ENCODE assay signal across 14 cellular contexts in genomic region chr7:16492513-16493062, GRCh38. TPM values are rescaled to one million over a fixed set of nuclear protein-coding genes. Genes with fewer than 3 reads are reported as not detected.
DNase-seq lines count a peak whose midpoint lies in the region; ATAC-seq and TF ChIP-seq lines count a peak whose summit lies in the region.
"Had no signal": no experiment of that assay in that cellular context is flagged by ENCODE, and none has a peak within 500 bp of the region (broad histone marks: within the 10 kb centered on the region; RNA-seq: fewer than 3 reads in every experiment).

No MANE protein-coding gene starts in this region.

- H3K27me3 ChIP-seq in left lung (no peaks in the 10 kb centered on the region), adrenal gland (no peaks in the 10 kb centered on the region)
- H3K27me3 ChIP-seq: neutrophil had no signal

- 35 to 41% (median 39%) methylated on average over 3 of the region's 3 CpGs for whole genome bisulfite sequencing in adrenal gland, 4 donors

- peak; percentile 68 to 85 for ATAC-seq in natural killer cell treated with Interleukin-12 subunit alpha and Interleukin-12 subunit beta and Interleukin-15 and Interleukin-18, amount 100 ng/mL, for 72 hours
- ATAC-seq in left lung (no peak), GM19328 (IDR thresholded peaks at IDR 0.05; ENCODE audit: unreplicated experiment) (no peak), HG03469 (IDR thresholded peaks at IDR 0.05; ENCODE audit: unreplicated experiment) (no peak)

- no peak for TF ChIP-seq POLR2A in adrenal gland (IDR thresholded peaks at IDR 0.05)

- peaks cover 7% of the 10 kb centered on the region for H3K4me1 Mint-ChIP-seq in chondrocyte (ENCODE audit: low read depth)
- H3K4me1 Mint-ChIP-seq in natural killer cell treated with Interleukin-12 subunit alpha and Interleukin-12 subunit beta and Interleukin-15 and Interleukin-18, amount 100 ng/mL, for 72 hours (ENCODE audit: low read depth in 2 of 2), result peaks cover 7% of the 10 kb centered on the region in 2 donors
- H3K4me1 Mint-ChIP-seq: activated naive CD4-positive, alpha-beta T cell treated with anti-CD3 and anti-CD28 coated beads, Interleukin-2, amount 50 U/mL, for 24 hours had no signal

- H3K36me3 Mint-ChIP-seq in chondrocyte (ENCODE audit: low read depth), result no peaks in the 10 kb centered on the region
- H3K36me3 Mint-ChIP-seq in natural killer cell treated with Interleukin-12 subunit alpha and Interleukin-12 subunit beta and Interleukin-15 and Interleukin-18, amount 100 ng/mL, for 72 hours, result no peaks in the 10 kb centered on the region
- H3K36me3 Mint-ChIP-seq: activated naive CD4-positive, alpha-beta T cell treated with anti-CD3 and anti-CD28 coated beads, Interleukin-2, amount 50 U/mL, for 24 hours had no signal

- no peaks in the 10 kb centered on the region for H3K9me3 Mint-ChIP-seq in chondrocyte (ENCODE audit: low read depth)
- no peaks in the 10 kb centered on the region for H3K9me3 Mint-ChIP-seq in natural killer cell treated with Interleukin-12 subunit alpha and Interleukin-12 subunit beta and Interleukin-15 and Interleukin-18, amount 100 ng/mL, for 72 hours
- H3K9me3 Mint-ChIP-seq: activated naive CD4-positive, alpha-beta T cell treated with anti-CD3 and anti-CD28 coated beads, Interleukin-2, amount 50 U/mL, for 24 hours; stimulated activated naive CD8-positive, alpha-beta T cell treated with anti-CD3 and anti-CD28 coated beads, Interleukin-15, Interleukin-2, amounts not matched to agents 100 ng/mL and 50 ng/mL, for 24 hours had no signal

- no peaks in the 10 kb centered on the region for H3K4me1 ChIP-seq in left lung
- no peaks in the 10 kb centered on the region for H3K4me1 ChIP-seq in adrenal gland (replicated peaks in 1 of 2)

- H3K4me3 Mint-ChIP-seq in chondrocyte (ENCODE audit: unreplicated experiment), result no peak overlapping the region
- peak overlapping the region; percentile 60 for H3K4me3 Mint-ChIP-seq in natural killer cell treated with Interleukin-12 subunit alpha and Interleukin-12 subunit beta and Interleukin-15 and Interleukin-18, amount 100 ng/mL, for 72 hours
- H3K4me3 Mint-ChIP-seq: activated naive CD4-positive, alpha-beta T cell treated with anti-CD3 and anti-CD28 coated beads, Interleukin-2, amount 50 U/mL, for 24 hours; stimulated activated naive CD8-positive, alpha-beta T cell treated with anti-CD3 and anti-CD28 coated beads, Interleukin-15, Interleukin-2, amounts not matched to agents 100 ng/mL and 50 ng/mL, for 24 hours had no signal

- intact Hi-C loops in left lung (cut with DNase I) (no loop called here), adrenal gland (cut with DNase I) (no loop called here)

- H3K27me3 Mint-ChIP-seq in chondrocyte (ENCODE audit: low read depth), result no peaks in the 10 kb centered on the region
- H3K27me3 Mint-ChIP-seq in natural killer cell treated with Interleukin-12 subunit alpha and Interleukin-12 subunit beta and Interleukin-15 and Interleukin-18, amount 100 ng/mL, for 72 hours, result peaks cover 2 to 9% of the 10 kb centered on the region in 2 donors
- H3K27me3 Mint-ChIP-seq: stimulated activated naive CD8-positive, alpha-beta T cell treated with anti-CD3 and anti-CD28 coated beads, Interleukin-15, Interleukin-2, amounts not matched to agents 100 ng/mL and 50 ng/mL, for 24 hours had no signal

- TF ChIP-seq CTCF in chondrocyte (IDR thresholded peaks at IDR 0.05) (no peak), left lung (IDR thresholded peaks at IDR 0.05) (no peak), adrenal gland (IDR thresholded peaks at IDR 0.05) (no peak)

- no peaks in the 10 kb centered on the region for H3K36me3 ChIP-seq in left lung
- H3K36me3 ChIP-seq in adrenal gland (replicated peaks in 1 of 2), result no peaks in the 10 kb centered on the region
- H3K36me3 ChIP-seq: neutrophil had no signal

- H3K4me3 ChIP-seq in left lung, result no peak overlapping the region
- H3K4me3 ChIP-seq in adrenal gland, result no peak overlapping the region

- H3K27ac Mint-ChIP-seq in chondrocyte (ENCODE audit: unreplicated experiment), result peak overlapping the region; percentile 38
- H3K27ac Mint-ChIP-seq in natural killer cell treated with Interleukin-12 subunit alpha and Interleukin-12 subunit beta and Interleukin-15 and Interleukin-18, amount 100 ng/mL, for 72 hours, result no peak overlapping the region
- H3K27ac Mint-ChIP-seq: activated naive CD4-positive, alpha-beta T cell treated with anti-CD3 and anti-CD28 coated beads, Interleukin-2, amount 50 U/mL, for 24 hours; stimulated activated naive CD8-positive, alpha-beta T cell treated with anti-CD3 and anti-CD28 coated beads, Interleukin-15, Interleukin-2, amounts not matched to agents 100 ng/mL and 50 ng/mL, for 24 hours had no signal

- H3K9me3 ChIP-seq in left lung (no peaks in the 10 kb centered on the region), adrenal gland (replicated peaks in 1 of 3) (no peaks in the 10 kb centered on the region)
- H3K9me3 ChIP-seq: neutrophil had no signal

- DNase-seq in ELR (ENCODE audit: low read depth) (peak; percentile 39), NCI-H526 (lab: John Stamatoyannopoulos, UW) (peak; percentile 77 to 86), chondrocyte (ENCODE audit: low spot score) (no peak), left lung (no peak), adrenal gland (no peak)
- DNase-seq in natural killer cell treated with Interleukin-12 subunit alpha and Interleukin-12 subunit beta and Interleukin-15 and Interleukin-18, amount 100 ng/mL, for 72 hours (ENCODE audit: low spot score), result no peak
- DNase-seq: COR-L47, NCI-H2171 had no signal

- no peak overlapping the region for H3K27ac ChIP-seq in left lung
- no peak overlapping the region for H3K27ac ChIP-seq in adrenal gland
- H3K27ac ChIP-seq: neutrophil, RWPE1 had no signal

RNA-seq across cellular contexts. Expression of gene SOSTDC1, which starts 27.1 kb away (rescaled TPM):
- total RNA-seq in chondrocyte (not detected in 3 replicates), left lung (1 to 10 TPM; 8.8 to 9.2 TPM), adrenal gland (under 1 TPM in 4 of 8 donors, not detected in 4; 0.11 to 0.28 (median 0.25) TPM)
- not detected for total RNA-seq in natural killer cell treated with Interleukin-12 subunit alpha and Interleukin-12 subunit beta and Interleukin-15 and Interleukin-18, amount 100 ng/mL, for 72 hours
- under 1 TPM; 0.13 to 0.16 (median 0.13) TPM for polyA plus RNA-seq in adrenal gland

RNA-seq across cellular contexts. Expression of gene LRRC72, which starts 34.0 kb away (rescaled TPM):
- not detected in 3 replicates for total RNA-seq in chondrocyte
- not detected for total RNA-seq in natural killer cell treated with Interleukin-12 subunit alpha and Interleukin-12 subunit beta and Interleukin-15 and Interleukin-18, amount 100 ng/mL, for 72 hours
- total RNA-seq in left lung, result not detected
- not detected for total RNA-seq in adrenal gland
- polyA plus RNA-seq in adrenal gland, result not detected

Comparison
In these comparisons a context has a peak if more than half of its experiments do, and no peak if none do; other contexts are left out.
1. DNase-seq: peak in ELR (single experiment) and NCI-H526 (2 of 2); none in chondrocyte (single experiment), natural killer cell treated with Interleukin-12 subunit alpha and Interleukin-12 subunit beta and Interleukin-15 and Interleukin-18, amount 100 ng/mL, for 72 hours (single experiment), left lung (0 of 2) and adrenal gland (0 of 7).
2. ATAC-seq: peak in natural killer cell treated with Interleukin-12 subunit alpha and Interleukin-12 subunit beta and Interleukin-15 and Interleukin-18, amount 100 ng/mL, for 72 hours (2 of 2); none in left lung (single experiment), GM19328 (single experiment) and HG03469 (single experiment).